ENCODE assay signal across 1 cellular context in genomic region chr6:3351837-3352524, GRCh38.
TF ChIP-seq lines count a peak whose summit lies in the region.

No MANE protein-coding gene starts in this region.

TF ChIP-seq in HepG2, 621 proteins besides CTCF, POLR2A, EP300 and RAD21 (continued from another document):
- TF ChIP-seq TRIM22 (IDR thresholded peaks at IDR 0.05) (peak; percentile 79; the same call in 1 of the 2 replicates), DRAP1 (CRISPR knock-in tag; IDR thresholded peaks at IDR 0.05) (no peak), MAFG (CRISPR knock-in tag; IDR thresholded peaks at IDR 0.05) (no peak), ZNF207 (IDR thresholded peaks at IDR 0.05; ENCODE audit: borderline replicate concordance) (0 out of 2 replicates have a peak, but pooled peaks have one; percentile 34), MAF1 (CRISPR knock-in tag; IDR thresholded peaks at IDR 0.05; ENCODE audit: borderline replicate concordance) (no peak), ZNF160 (CRISPR knock-in tag; IDR thresholded peaks at IDR 0.05) (no peak), RAD51 (IDR thresholded peaks at IDR 0.05; ENCODE audit: borderline replicate concordance) (peak; percentile 31; the same call in 1 of the 2 replicates), PHB2 (IDR thresholded peaks at IDR 0.05; ENCODE audit: partially characterized antibody) (peak; percentile 30), RBM22 (optimal IDR thresholded peaks at IDR 0.05; ENCODE audit: low read length) (no peak), LCORL (IDR thresholded peaks at IDR 0.05) (0 out of 2 replicates have a peak, but pooled peaks have one; percentile 15), LCORL (CRISPR knock-in tag; IDR thresholded peaks at IDR 0.05) (no peak), KAT8 (CRISPR knock-in tag; IDR thresholded peaks at IDR 0.05) (no peak), MTA3 (CRISPR knock-in tag; IDR thresholded peaks at IDR 0.05) (no peak), IKZF1 (IDR thresholded peaks at IDR 0.05) (0 out of 2 replicates have a peak, but pooled peaks have one; percentile 71), NBN (conservative IDR thresholded peaks at IDR 0.05) (peak; percentile 90; the same call in 1 of the 2 replicates)
